23 cellular contexts compared by ENCODE assay signal in genomic region chr2:51780353-51780752, GRCh38.
DNase-seq lines count a peak whose midpoint lies in the region; ATAC-seq, FAIRE-seq and TF ChIP-seq lines count a peak whose summit lies in the region.
"Had no signal": no experiment of that assay in that cellular context is flagged by ENCODE, and none has a peak within 500 bp of the region (broad histone marks: within the 10 kb centered on the region; RNA-seq: fewer than 3 reads in every experiment).

No MANE protein-coding gene starts in this region.

- ATAC-seq in HepG2 (no peak), right lobe of liver (no peak), gastroesophageal sphincter (no peak)
- ATAC-seq: A549; CD8-positive, alpha-beta T cell; GM12878 had no signal

- no peak overlapping the region for H3K4me3 ChIP-seq in HepG2 (replicated peaks in 1 of 3; ENCODE audit: insufficient read depth in 1 of 3, low read depth in 2 of 3, low read length in 3 of 3)
- no peak overlapping the region for H3K4me3 ChIP-seq in right lobe of liver
- H3K4me3 ChIP-seq in kidney (ENCODE audit: low read length in 2 of 2): no peak overlapping the region
- H3K4me3 ChIP-seq in sigmoid colon: no peak overlapping the region
- no peak overlapping the region for H3K4me3 ChIP-seq in gastroesophageal sphincter
- H3K4me3 ChIP-seq: A549; BLaER1 treated with 17β-estradiol and CSF1 and Interleukin-3, amounts not matched to agents 10 nM and 100 nM; GM12878 had no signal

- H4K20me1 ChIP-seq in HepG2 (ENCODE audit: insufficient read depth, low read length): no peaks in the 10 kb centered on the region
- H4K20me1 ChIP-seq: BLaER1 treated with 17β-estradiol and CSF1 and Interleukin-3, amounts not matched to agents 10 nM and 100 nM had no signal

- H3K36me3 ChIP-seq in HepG2 (replicated peaks in 1 of 2; ENCODE audit: control insufficient read depth in 1 of 2, insufficient read depth in 2 of 2, low read length in 2 of 2) (no peaks in the 10 kb centered on the region), right lobe of liver (no peaks in the 10 kb centered on the region), kidney (ENCODE audit: control insufficient read depth in 1 of 2, insufficient read depth in 2 of 2, low read length in 2 of 2) (no peaks in the 10 kb centered on the region), sigmoid colon (no peaks in the 10 kb centered on the region), gastroesophageal sphincter (no peaks in the 10 kb centered on the region)
- H3K36me3 ChIP-seq: BLaER1 treated with 17β-estradiol and CSF1 and Interleukin-3, amounts not matched to agents 10 nM and 100 nM had no signal

- TF ChIP-seq POLR2A in HepG2 (IDR thresholded peaks at IDR 0.05; ENCODE audit: insufficient read depth in 1 of 2, low read depth in 2 of 2, low read length in 2 of 2) (no peak), right lobe of liver (IDR thresholded peaks at IDR 0.05) (no peak), sigmoid colon (IDR thresholded peaks at IDR 0.05) (no peak), gastroesophageal sphincter (IDR thresholded peaks at IDR 0.05) (no peak)

- no peak for TF ChIP-seq CTCF in HepG2 (CRISPR knock-in tag; IDR thresholded peaks at IDR 0.05)
- TF ChIP-seq CTCF in right lobe of liver (IDR thresholded peaks at IDR 0.05): no peak
- no peak for TF ChIP-seq CTCF in kidney (IDR thresholded peaks at IDR 0.05; ENCODE audit: borderline replicate concordance, extremely low read depth, insufficient read depth)
- no peak for TF ChIP-seq CTCF in sigmoid colon (IDR thresholded peaks at IDR 0.05)
- no peak for TF ChIP-seq CTCF in gastroesophageal sphincter (IDR thresholded peaks at IDR 0.05)

- H3K9ac ChIP-seq in HepG2 (ENCODE audit: insufficient read depth, low read depth, low read length): no peak overlapping the region
- H3K9ac ChIP-seq in kidney (ENCODE audit: low read length in 2 of 2): no peak overlapping the region
- H3K9ac ChIP-seq: BLaER1 treated with 17β-estradiol and CSF1 and Interleukin-3, amounts not matched to agents 10 nM and 100 nM had no signal

- CTCF ChIA-PET in HepG2 (lab: Yijun Ruan, JAX; ENCODE audit: low intra/inter-chr PET ratio, low total read pairs): no interaction called here

- no peak for TF ChIP-seq RAD21 in HepG2 (CRISPR knock-in tag; IDR thresholded peaks at IDR 0.05)

- FAIRE-seq in HepG2 (lab: Jason Lieb, UNC) (no peak), kidney (lab: Jason Lieb, UNC) (no peak)
- FAIRE-seq: A549, D721Med, GM12878, GM12892, GM18507 had no signal

- no peak overlapping the region for H3K4me2 ChIP-seq in HepG2 (ENCODE audit: low read depth, low read length)
- H3K4me2 ChIP-seq: A549; BLaER1 treated with 17β-estradiol and CSF1 and Interleukin-3, amounts not matched to agents 10 nM and 100 nM had no signal

- intact Hi-C loops in HepG2 (cut with micrococcal nuclease; ENCODE audit: unreplicated experiment): no loop called here
- intact Hi-C loops in right lobe of liver (cut with DNase I): no loop called here
- intact Hi-C loops in kidney (cut with DNase I): no loop called here
- intact Hi-C loops in sigmoid colon (cut with DNase I): no loop called here

- POLR2A ChIA-PET in HepG2 (lab: Yijun Ruan, JAX): no interaction called here

- in situ Hi-C loops in HepG2 (cut with HindIII; ENCODE audit: extremely low pct_ligation_motif_present, low pct_unique_long_range_greater_than_20kb): no loop called here

- 94% methylated on average over 18 of the region's 26 CpGs for WGBS in HepG2 (ENCODE audit: low lambda C conversion rate)
- WGBS in right lobe of liver (ENCODE audit: insufficient coverage, low coverage, low lambda C conversion rate, missing lambda C conversion rate): 100% methylated on average over 1 of the region's 26 CpGs
- 95 to 96% methylated on average over 26 of the region's 26 CpGs for WGBS in sigmoid colon, 2 donors
- whole genome bisulfite sequencing in gastroesophageal sphincter (ENCODE audit: low coverage in 1 of 2), 2 donors: no CpG with 5 or more reads among the region's 26 CpGs

- no peak overlapping the region for H2AFZ ChIP-seq in HepG2 (ENCODE audit: low read length)

- peaks cover 2% of the 10 kb centered on the region for H3K79me2 ChIP-seq in HepG2 (ENCODE audit: insufficient read depth, low read length)

- BruUV-seq in HepG2 (replicated peaks; lab: Mats Ljungman, UMichigan): no TSS peak

- H3K27ac ChIP-seq in HepG2 (ENCODE audit: extremely low read length, insufficient read depth, low read length) (no peak overlapping the region), right lobe of liver (no peak overlapping the region), kidney (ENCODE audit: low read depth in 2 of 2, low read length in 2 of 2) (no peak overlapping the region), sigmoid colon (no peak overlapping the region), temporal lobe (ENCODE audit: low read depth, low read length) (peak overlapping the region; percentile 17), gastroesophageal sphincter (no peak overlapping the region)
- H3K27ac ChIP-seq: 22Rv1; A549; BLaER1 treated with 17β-estradiol and CSF1 and Interleukin-3, amounts not matched to agents 10 nM and 100 nM; C4-2B had no signal

- TF ChIP-seq EP300 in HepG2 (IDR thresholded peaks at IDR 0.05; ENCODE audit: low read depth in 2 of 2, low read length in 2 of 2) (no peak), HepG2 (CRISPR knock-in tag; IDR thresholded peaks at IDR 0.05; ENCODE audit: borderline replicate concordance) (no peak), sigmoid colon (IDR thresholded peaks at IDR 0.05) (no peak), gastroesophageal sphincter (IDR thresholded peaks at IDR 0.05) (no peak)

- no peaks in the 10 kb centered on the region for H3K27me3 ChIP-seq in HepG2 (ENCODE audit: control insufficient read depth in 1 of 2, insufficient read depth in 2 of 2, low read length in 2 of 2)
- no peaks in the 10 kb centered on the region for H3K27me3 ChIP-seq in right lobe of liver
- H3K27me3 ChIP-seq in sigmoid colon: no peaks in the 10 kb centered on the region
- H3K27me3 ChIP-seq in gastroesophageal sphincter: no peaks in the 10 kb centered on the region
- H3K27me3 ChIP-seq: BLaER1 treated with 17β-estradiol and CSF1 and Interleukin-3, amounts not matched to agents 10 nM and 100 nM had no signal

- no peak for DNase-seq in HepG2 (ENCODE audit: low spot score)
- DNase-seq in right lobe of liver: no peak
- DNase-seq in kidney: peak; percentile 52
- peak; percentile 43 for DNase-seq in sigmoid colon
- DNase-seq in NCI-H82 (lab: John Stamatoyannopoulos, UW): no peak
- no peak for DNase-seq in effector CD4-positive, alpha-beta T cell
- DNase-seq: AML-193; Caco-2; Calu3; CD4-positive, alpha-beta T cell; CD8-positive, alpha-beta T cell; DMS79 treated with DMSO at 0.1 percent for 48 hours; GDM1 had no signal

- peaks cover 63% of the 10 kb centered on the region for H3K9me3 ChIP-seq in HepG2 (ENCODE audit: low read length)
- H3K9me3 ChIP-seq in right lobe of liver: no peaks in the 10 kb centered on the region
- no peaks in the 10 kb centered on the region for H3K9me3 ChIP-seq in kidney (ENCODE audit: control insufficient read depth in 1 of 2, low read length in 2 of 2)
- H3K9me3 ChIP-seq in sigmoid colon: no peaks in the 10 kb centered on the region
- no peaks in the 10 kb centered on the region for H3K9me3 ChIP-seq in gastroesophageal sphincter
- H3K9me3 ChIP-seq: Caco-2 had no signal

- H3K4me1 ChIP-seq in HepG2 (ENCODE audit: insufficient read depth, low read length) (peaks cover 7% of the 10 kb centered on the region; the same call in 1 of the 2 replicates), right lobe of liver (no peaks in the 10 kb centered on the region), kidney (ENCODE audit: control insufficient read depth in 1 of 2, insufficient read depth in 1 of 2, low read depth in 1 of 2, low read length in 2 of 2) (no peaks in the 10 kb centered on the region), sigmoid colon (no peaks in the 10 kb centered on the region), gastroesophageal sphincter (peaks cover 0 to 5% (median 0%) of the 10 kb centered on the region in 3 donors)
- H3K4me1 ChIP-seq: BLaER1 treated with 17β-estradiol and CSF1 and Interleukin-3, amounts not matched to agents 10 nM and 100 nM; Caco-2 had no signal

TF ChIP-seq in HepG2, 621 proteins besides CTCF, POLR2A, EP300 and RAD21:
- TF ChIP-seq RBM22 (optimal IDR thresholded peaks at IDR 0.05; ENCODE audit: low read length): no peak
- TF ChIP-seq KLF16 (CRISPR knock-in tag; IDR thresholded peaks at IDR 0.05): no peak
- TF ChIP-seq MTA1 (CRISPR knock-in tag; IDR thresholded peaks at IDR 0.05; ENCODE audit: borderline replicate concordance): no peak
- TF ChIP-seq ZBTB4 (CRISPR knock-in tag; IDR thresholded peaks at IDR 0.05; ENCODE audit: borderline replicate concordance): 0 out of 2 replicates have a peak, but pooled peaks have one; percentile 31

Comparison
In these comparisons a context has a peak if more than half of its experiments do, and no peak if none do; other contexts are left out.
1. DNase-seq: peak in kidney (single experiment) and sigmoid colon (single experiment); none in HepG2 (single experiment), right lobe of liver (0 of 3), NCI-H82 (single experiment) and effector CD4-positive, alpha-beta T cell (single experiment).